Comparison of ENCODE assay signal across 23 cellular contexts in the genomic region with DNA sequence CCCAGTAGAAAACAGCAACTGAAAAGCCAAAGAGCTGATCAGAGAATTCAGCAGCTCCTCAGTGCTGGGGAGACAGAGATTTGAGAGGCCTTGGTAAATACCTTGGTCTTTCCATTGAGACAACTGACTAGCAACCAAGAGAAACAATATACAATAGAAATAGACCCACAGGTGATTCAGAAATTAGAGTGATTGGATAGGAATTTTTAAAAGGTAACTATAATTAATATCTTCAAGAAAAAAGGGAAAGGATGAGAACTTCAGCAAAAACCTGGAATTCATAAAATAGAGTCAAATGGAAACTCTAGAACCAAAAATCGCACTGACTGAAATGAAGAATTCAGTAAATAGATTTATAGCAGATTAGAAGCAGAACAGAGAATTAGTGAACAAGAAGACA.
"Had no signal": no experiment of that assay in that cellular context is flagged by ENCODE, and none has a peak within 500 bp of the region (broad histone marks: within the 10 kb centered on the region; RNA-seq: fewer than 3 reads in every experiment).

No MANE protein-coding gene starts in this region.

- H3K27ac Mint-ChIP-seq: dendritic cell treated with granulocyte-macrophage colony-stimulating factor and Interleukin-4, amounts not matched to agents 40 ng/mL and 50 ng/mL, for 4 days; effector memory CD8-positive, alpha-beta T cell; endodermal cell had no signal

- H3K4me3 Mint-ChIP-seq: dendritic cell treated with granulocyte-macrophage colony-stimulating factor and Interleukin-4, amounts not matched to agents 40 ng/mL and 50 ng/mL, for 4 days; effector memory CD8-positive, alpha-beta T cell; endodermal cell; naive thymus-derived CD4-positive, alpha-beta T cell had no signal

- H3K27me3 Mint-ChIP-seq: dendritic cell treated with granulocyte-macrophage colony-stimulating factor and Interleukin-4, amounts not matched to agents 40 ng/mL and 50 ng/mL, for 4 days had no signal

- DNase-seq: colonic mucosa; cortex of kidney; effector CD8-positive, alpha-beta T cell; effector memory CD8-positive, alpha-beta T cell; endodermal cell; erythroblast; esophagus squamous epithelium; foreskin fibroblast; foreskin melanocyte; gastrocnemius medialis; glutamatergic neuron; head of caudate nucleus; heart right ventricle; hippocampal formation; left cardiac atrium; left lung; left ventricle myocardium superior; lower lobe of right lung; mesendoderm; midbrain; naive thymus-derived CD4-positive, alpha-beta T cell had no signal

- H3K4me1 Mint-ChIP-seq: endodermal cell had no signal

- ATAC-seq: effector memory CD8-positive, alpha-beta T cell; esophagus mucosa; gastrocnemius medialis; heart right ventricle; left cardiac atrium; left lung; left ventricle myocardium superior; lower lobe of right lung; naive thymus-derived CD4-positive, alpha-beta T cell had no signal
